In the genomic region with DNA sequence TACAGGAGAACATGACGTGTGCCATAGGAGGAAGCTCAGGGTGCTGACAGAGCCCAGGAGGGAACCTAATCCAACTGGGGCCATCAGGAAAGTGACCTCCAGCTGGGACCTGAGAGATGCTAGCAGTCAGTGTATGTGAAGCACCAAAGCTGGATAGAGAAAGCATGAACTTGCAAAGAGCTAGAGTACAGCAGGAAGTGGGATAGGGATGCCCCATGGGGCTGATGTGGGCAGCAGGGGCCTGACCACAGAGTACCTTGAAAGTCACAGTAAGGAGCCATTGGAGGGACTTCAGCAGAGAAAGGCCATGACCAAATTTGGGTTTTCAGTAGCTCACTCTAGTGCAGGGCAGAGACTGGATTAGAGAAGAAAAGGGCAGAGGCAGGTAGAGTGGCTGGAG, we compare ENCODE assay signal across 1 cellular context.
TF ChIP-seq lines count a peak whose summit lies in the region.

No MANE protein-coding gene starts in this region.

TF ChIP-seq in SK-N-SH, 30 proteins besides CTCF, POLR2A, EP300 and RAD21:
- no peak for TF ChIP-seq NRF1 (IDR thresholded peaks at IDR 0.05; ENCODE audit: low read depth, low read length)
- TF ChIP-seq RCOR1 (IDR thresholded peaks at IDR 0.05; ENCODE audit: low read length), result no peak
- no peak for TF ChIP-seq ZBTB33 (IDR thresholded peaks at IDR 0.05; ENCODE audit: borderline replicate concordance, low read depth)
- TF ChIP-seq REST (IDR thresholded peaks at IDR 0.05; ENCODE audit: low read depth, low read length), result no peak
- TF ChIP-seq ELF1 (IDR thresholded peaks at IDR 0.05), result no peak
- no peak for TF ChIP-seq MEF2A (IDR thresholded peaks at IDR 0.05; ENCODE audit: borderline replicate concordance, low read depth)
- TF ChIP-seq MXI1 (IDR thresholded peaks at IDR 0.05; ENCODE audit: low read depth, low read length), result no peak
- no peak for TF ChIP-seq FOSL2 (IDR thresholded peaks at IDR 0.05; ENCODE audit: borderline replicate concordance, low read depth)
- TF ChIP-seq TAF1 (IDR thresholded peaks at IDR 0.05; ENCODE audit: borderline replicate concordance, low read depth, low read length), result no peak
- no peak for TF ChIP-seq SMC3 (IDR thresholded peaks at IDR 0.05; ENCODE audit: low read depth, low read length)
- TF ChIP-seq NFIC (IDR thresholded peaks at IDR 0.05; ENCODE audit: borderline replicate concordance), result no peak
- no peak for TF ChIP-seq FOXM1 (IDR thresholded peaks at IDR 0.05; ENCODE audit: low read depth)
- TF ChIP-seq GABPA (IDR thresholded peaks at IDR 0.05; ENCODE audit: low read depth), result no peak
- no peak for TF ChIP-seq EZH2phosphoT487 (IDR thresholded peaks at IDR 0.05; ENCODE audit: borderline replicate concordance, low read depth)
